34 cellular contexts compared by ENCODE assay signal in genomic region chrX:135081695-135082094, GRCh38. TPM values are rescaled to one million over a fixed set of nuclear protein-coding genes. Genes with fewer than 3 reads are reported as not detected.
"Had no signal": no experiment of that assay in that cellular context is flagged by ENCODE, and none has a peak within 500 bp of the region (broad histone marks: within the 10 kb centered on the region; RNA-seq: fewer than 3 reads in every experiment).

No MANE protein-coding gene starts in this region.

- H3K36me3 ChIP-seq: neutrophil, pancreas, prostate gland, spleen, suprapubic skin, tibial artery, transverse colon, upper lobe of right lung, uterus had no signal

- H3K9me3 ChIP-seq: neutrophil, pancreas, prostate gland, spleen, suprapubic skin, testis, tibial artery, transverse colon, upper lobe of right lung, uterus had no signal

- H3K4me2 ChIP-seq: smooth muscle cell had no signal

- H3K4me1 ChIP-seq: pancreas, prostate gland, spleen, suprapubic skin, testis, tibial artery, transverse colon, upper lobe of right lung, uterus had no signal

- DNase-seq: naive thymus-derived CD8-positive, alpha-beta T cell; nephron progenitor cell; nucleus accumbens; pancreas; right cardiac atrium; spleen; stimulated activated CD4-positive, alpha-beta T cell treated with anti-CD3 and anti-CD28 coated beads, Interleukin-12 subunit alpha, Interleukin-12 subunit beta, amount 100 ng/mL, for 4 hours; stimulated activated CD4-positive, alpha-beta T cell treated with anti-CD3 and anti-CD28 coated beads, Interleukin-1b, Interleukin-23, amount 100 ng/mL, for 48 hours; stimulated activated CD4-positive, alpha-beta T cell treated with anti-CD3 and anti-CD28 coated beads, Interleukin-4, amount 100 ng/mL, for 1 hour; stimulated activated CD4-positive, alpha-beta T cell treated with anti-CD3 and anti-CD28 coated beads, Interleukin-4, amount 100 ng/mL, for 4 hours; stimulated activated CD8-positive, alpha-beta memory T cell treated with anti-CD3 and anti-CD28 coated beads, Interleukin-4, amount 100 ng/mL, for 48 hours; stimulated activated naive CD4-positive, alpha-beta T cell; stimulated activated naive CD8-positive, alpha-beta T cell treated with anti-CD3 and anti-CD28 coated beads, Interleukin-15, amount 100 ng/mL, for 72 hours; stimulated activated naive CD8-positive, alpha-beta T cell treated with anti-CD3 and anti-CD28 coated beads, Interleukin-15, Interleukin-2, amounts not matched to agents 100 U/mL and 50 U/mL, for 24 hours; substantia nigra; testis; tibial artery; transverse colon; upper lobe of right lung; uterus had no signal

- H3K27ac ChIP-seq: neutrophil, pancreas, prostate gland, skin epidermis, spleen, suprapubic skin, testis, tibial artery, transverse colon, upper lobe of right lung, uterus had no signal

- H3K27me3 ChIP-seq: neutrophil, suprapubic skin, testis, tibial artery, transverse colon, upper lobe of right lung had no signal

- FAIRE-seq: pancreas had no signal

- H3K4me3 ChIP-seq: pancreas, prostate gland, skin epidermis, smooth muscle cell, spleen, suprapubic skin, testis, tibial artery, transverse colon, upper lobe of right lung, uterus had no signal

- ATAC-seq: naive thymus-derived CD8-positive, alpha-beta T cell; natural killer cell treated with Interleukin-12 subunit alpha and Interleukin-12 subunit beta and Interleukin-15 and Interleukin-18, amount 100 ng/mL, for 72 hours; pancreas; right cardiac atrium; sciatic nerve; stimulated activated memory B cell treated with anti-CD40 and anti-IgM and Interleukin-4, amounts not matched to agents 10 μg/mL and 1 μg/mL and 100 μg/mL, for 72 hours; stimulated activated naive CD8-positive, alpha-beta T cell treated with anti-CD3 and anti-CD28 coated beads, Interleukin-15, amount 100 ng/mL, for 72 hours; stimulated activated naive CD8-positive, alpha-beta T cell treated with anti-CD3 and anti-CD28 coated beads, Interleukin-15, Interleukin-2, amounts not matched to agents 100 U/mL and 50 U/mL, for 24 hours; upper lobe of right lung had no signal

RNA-seq across cellular contexts. Expression of gene SMIM10L2B, which starts 16.8 kb away (rescaled TPM):
- total RNA-seq: natural killer cell treated with Interleukin-12 subunit alpha and Interleukin-12 subunit beta and Interleukin-15 and Interleukin-18, amount 100 ng/mL, for 72 hours had no signal

RNA-seq across cellular contexts. Expression of gene ETDB, which starts 38.6 kb away (rescaled TPM):
- total RNA-seq: naive thymus-derived CD8-positive, alpha-beta T cell; natural killer cell treated with Interleukin-12 subunit alpha and Interleukin-12 subunit beta and Interleukin-15 and Interleukin-18, amount 100 ng/mL, for 72 hours; neural crest cell; omental fat pad; osteocyte; pancreas; posterior vena cava; prostate gland; pulmonary artery endothelial cell; right cardiac atrium; sciatic nerve; smooth muscle cell; spleen; suprapubic skin; transverse colon; upper lobe of right lung; urinary bladder; uterus had no signal
- polyA plus RNA-seq: naive thymus-derived CD8-positive, alpha-beta T cell; pancreas; right cardiac atrium; smooth muscle cell; spleen; urinary bladder had no signal
